Comparison of ENCODE assay signal across 8 cellular contexts in genomic region chr17:39927101-39927927, GRCh38. TPM values are rescaled to one million over a fixed set of nuclear protein-coding genes. Genes with fewer than 3 reads are reported as not detected.
DNase-seq lines count a peak whose midpoint lies in the region; ATAC-seq and TF ChIP-seq lines count a peak whose summit lies in the region.

A gene with protein sequence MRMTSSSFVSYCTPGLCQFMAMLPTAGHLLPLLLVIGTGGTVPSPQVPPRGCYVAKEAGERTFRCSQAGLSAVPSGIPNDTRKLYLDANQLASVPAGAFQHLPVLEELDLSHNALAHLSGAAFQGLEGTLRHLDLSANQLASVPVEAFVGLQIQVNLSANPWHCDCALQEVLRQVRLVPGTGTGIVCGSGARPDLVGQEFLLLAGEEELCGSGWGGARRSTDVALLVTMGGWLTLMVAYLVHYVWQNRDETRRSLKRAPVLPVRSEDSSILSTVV (plus strand): TSS chr17:39927732. CDS start chr17:39941524, 13,792 bp downstream.
A gene with protein sequence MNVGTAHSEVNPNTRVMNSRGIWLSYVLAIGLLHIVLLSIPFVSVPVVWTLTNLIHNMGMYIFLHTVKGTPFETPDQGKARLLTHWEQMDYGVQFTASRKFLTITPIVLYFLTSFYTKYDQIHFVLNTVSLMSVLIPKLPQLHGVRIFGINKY (minus strand): TSS chr17:39927601. CDS start chr17:39924203, 3,398 bp downstream.

- H3K9ac ChIP-seq in MM.1S (ENCODE audit: low read length) (peak within 1 kb of the TSS; percentile 97), neural cell (ENCODE audit: low read length) (peak within 1 kb of the TSS; percentile 84)

- H3K4me2 ChIP-seq in MM.1S (ENCODE audit: low read depth, low read length) (peak within 1 kb of the TSS; percentile 95), neural cell (ENCODE audit: low read length) (peak within 1 kb of the TSS; percentile 70)

- H3F3A ChIP-seq in MM.1S (ENCODE audit: insufficient read depth, low read length) (peaks cover 30% of the 10 kb centered on the region), neural cell (ENCODE audit: insufficient read depth, low read length, poor library complexity, severe bottlenecking) (no peaks in the 10 kb centered on the region)

- H3K9me2 ChIP-seq in MM.1S (replicated peaks; ENCODE audit: insufficient read depth, low read length) = no peaks in the 10 kb centered on the region
- H3K9me2 ChIP-seq in neural cell (ENCODE audit: insufficient read depth, low read length) = no peaks in the 10 kb centered on the region

- H4K20me1 ChIP-seq in MM.1S (ENCODE audit: insufficient read depth, low read length) (no peaks in the 10 kb centered on the region), neural cell (ENCODE audit: insufficient read depth) (no peaks in the 10 kb centered on the region)

- H3K9me3 ChIP-seq in MM.1S (replicated peaks; ENCODE audit: insufficient read depth, low read length) (no peaks in the 10 kb centered on the region), neural cell (ENCODE audit: low read length) (no peaks in the 10 kb centered on the region)

- no peaks in the 10 kb centered on the region for H3K27me3 Mint-ChIP-seq in stimulated activated naive CD8-positive, alpha-beta T cell treated with anti-CD3 and anti-CD28 coated beads, Interleukin-15, amount 100 ng/mL, for 72 hours

- peak; percentile 94 for DNase-seq in EL
- peak; percentile 97 for DNase-seq in H7
- DNase-seq in MM.1S = peak; percentile 93
- DNase-seq in SHP77 treated with DMSO at 0.1 percent for 48 hours (lab: John Stamatoyannopoulos, UW) = peak; percentile 83
- peak; percentile 87 for DNase-seq in activated gamma-delta T cell treated with Interleukin-2 at 50 U/mL for 16 hours
- peak; percentile 96 for DNase-seq in fibroblast of villous mesenchyme (ENCODE audit: low read depth)
- peak; percentile 92 for DNase-seq in stimulated activated naive CD8-positive, alpha-beta T cell treated with anti-CD3 and anti-CD28 coated beads, Interleukin-15, amount 100 ng/mL, for 72 hours

- H3K27ac ChIP-seq in MM.1S (ENCODE audit: low read length) = peak within 1 kb of the TSS; percentile 97
- peak within 1 kb of the TSS; percentile 77 for H3K27ac ChIP-seq in neural cell (ENCODE audit: low read length)

- H2AFZ ChIP-seq in MM.1S (ENCODE audit: low read length) (peak within 1 kb of the TSS; percentile 87), neural cell (ENCODE audit: low read depth, low read length) (peak within 1 kb of the TSS; percentile 48)

- peak; percentile 19 for TF ChIP-seq RAD21 in neural cell (conservative IDR thresholded peaks at IDR 0.05)

- H3K4me1 ChIP-seq in MM.1S (ENCODE audit: low read length) = peaks cover 35% of the 10 kb centered on the region

- peaks cover 64% of the 10 kb centered on the region for H3K4me1 Mint-ChIP-seq in stimulated activated naive CD8-positive, alpha-beta T cell treated with anti-CD3 and anti-CD28 coated beads, Interleukin-15, amount 100 ng/mL, for 72 hours

- H3K4me3 ChIP-seq in H7 (ENCODE audit: insufficient read depth, low read depth, low read length) = peak within 1 kb of the TSS; percentile 71
- peak within 1 kb of the TSS; percentile 87 for H3K4me3 ChIP-seq in MM.1S (ENCODE audit: low read length)
- peak within 1 kb of the TSS; percentile 92 for H3K4me3 ChIP-seq in fibroblast of villous mesenchyme (ENCODE audit: low read depth, low read length)
- peak within 1 kb of the TSS; percentile 73 for H3K4me3 ChIP-seq in neural cell (ENCODE audit: low read length)

- peaks cover 16% of the 10 kb centered on the region for H3K36me3 ChIP-seq in H7 (replicated peaks; ENCODE audit: control insufficient read depth, insufficient read depth, low read length)
- peaks cover 14% of the 10 kb centered on the region; the same call in 1 of the 2 replicates for H3K36me3 ChIP-seq in MM.1S (replicated peaks; ENCODE audit: insufficient read depth, low read length)
- H3K36me3 ChIP-seq in neural cell (ENCODE audit: insufficient read depth, low read length) = no peaks in the 10 kb centered on the region

- H3K9me3 Mint-ChIP-seq in stimulated activated naive CD8-positive, alpha-beta T cell treated with anti-CD3 and anti-CD28 coated beads, Interleukin-15, amount 100 ng/mL, for 72 hours = no peaks in the 10 kb centered on the region

- no peak for TF ChIP-seq CTCF in MM.1S (IDR thresholded peaks at IDR 0.05; ENCODE audit: low read length)
- no peak for TF ChIP-seq CTCF in fibroblast of villous mesenchyme (IDR thresholded peaks at IDR 0.05; ENCODE audit: insufficient read depth, low read depth, low read length)
- TF ChIP-seq CTCF in neural cell (IDR thresholded peaks at IDR 0.05; ENCODE audit: poor library complexity, severe bottlenecking) = peak; percentile 42

- ATAC-seq in stimulated activated naive CD8-positive, alpha-beta T cell treated with anti-CD3 and anti-CD28 coated beads, Interleukin-15, amount 100 ng/mL, for 72 hours = peak; percentile 86

- H3K27ac Mint-ChIP-seq in stimulated activated naive CD8-positive, alpha-beta T cell treated with anti-CD3 and anti-CD28 coated beads, Interleukin-15, amount 100 ng/mL, for 72 hours = peak within 1 kb of the TSS; percentile 97 to 98

- peak within 1 kb of the TSS; percentile 98 for H3K4me3 Mint-ChIP-seq in stimulated activated naive CD8-positive, alpha-beta T cell treated with anti-CD3 and anti-CD28 coated beads, Interleukin-15, amount 100 ng/mL, for 72 hours

- peak; percentile 49 for TF ChIP-seq EP300 in neural cell (conservative IDR thresholded peaks at IDR 0.05; ENCODE audit: poor library complexity, severe bottlenecking)

- no peaks in the 10 kb centered on the region for H3K27me3 ChIP-seq in H7 (ENCODE audit: control insufficient read depth, insufficient read depth, low read length)
- no peaks in the 10 kb centered on the region for H3K27me3 ChIP-seq in MM.1S (replicated peaks; ENCODE audit: insufficient read depth, low read length)
- H3K27me3 ChIP-seq in neural cell (ENCODE audit: insufficient read depth, low read depth, low read length) = no peaks in the 10 kb centered on the region

- peaks cover 51% of the 10 kb centered on the region for H3K79me2 ChIP-seq in MM.1S (ENCODE audit: low read length)
- peaks cover 15% of the 10 kb centered on the region for H3K79me2 ChIP-seq in neural cell (replicated peaks; ENCODE audit: insufficient read depth, low read length)

TF ChIP-seq in neural cell, 6 proteins besides CTCF, POLR2A, EP300 and RAD21:
- peak; percentile 91 for TF ChIP-seq POLR2AphosphoS5 (IDR thresholded peaks at IDR 0.05)
- TF ChIP-seq EZH2 (IDR thresholded peaks at IDR 0.05; ENCODE audit: borderline replicate concordance, insufficient read depth, low read length, poor library complexity, severe bottlenecking) = no peak
- no peak for TF ChIP-seq TAF1 (IDR thresholded peaks at IDR 0.05; ENCODE audit: low read depth)
- peak; percentile 12 for TF ChIP-seq SMC3 (conservative IDR thresholded peaks at IDR 0.05; ENCODE audit: poor library complexity)
- TF ChIP-seq MXI1 (conservative IDR thresholded peaks at IDR 0.05; ENCODE audit: poor library complexity, severe bottlenecking) = peak; percentile 46
- TF ChIP-seq REST (IDR thresholded peaks at IDR 0.05; ENCODE audit: borderline replicate concordance) = peak; percentile 43
TF ChIP-seq in neural cell: peak in this region for 4.

RNA-seq across cellular contexts. Expression of the first gene that starts in this region (rescaled TPM):
- not detected in 2 replicates for total RNA-seq in H7 (2014; rRNA removed; shearing (Covaris generic))
- not detected in 2 replicates for total RNA-seq in fibroblast of villous mesenchyme
- not detected in 2 replicates for polyA plus RNA-seq in neural cell
- not detected in 2 replicates for polyA minus RNA-seq in neural cell

RNA-seq across cellular contexts. Expression of the second gene that starts in this region (rescaled TPM):
- 33.3 and 39.7 TPM in 2 replicates for total RNA-seq in H7 (2014; rRNA removed; shearing (Covaris generic))
- total RNA-seq in fibroblast of villous mesenchyme = 51.5 and 61.7 TPM in 2 replicates
- 90.1 and 97.1 TPM in 2 replicates for polyA plus RNA-seq in neural cell
- 47.7 and 55.5 TPM in 2 replicates for polyA minus RNA-seq in neural cell

Comparison
In these comparisons a context has a peak if more than half of its experiments do, and no peak if none do; other contexts are left out.
1. Peak in every context shown above with its lines: DNase-seq, ATAC-seq, H3K4me3 ChIP-seq and H3K27ac ChIP-seq.